11 cellular contexts compared by ENCODE assay signal in the genomic region with DNA sequence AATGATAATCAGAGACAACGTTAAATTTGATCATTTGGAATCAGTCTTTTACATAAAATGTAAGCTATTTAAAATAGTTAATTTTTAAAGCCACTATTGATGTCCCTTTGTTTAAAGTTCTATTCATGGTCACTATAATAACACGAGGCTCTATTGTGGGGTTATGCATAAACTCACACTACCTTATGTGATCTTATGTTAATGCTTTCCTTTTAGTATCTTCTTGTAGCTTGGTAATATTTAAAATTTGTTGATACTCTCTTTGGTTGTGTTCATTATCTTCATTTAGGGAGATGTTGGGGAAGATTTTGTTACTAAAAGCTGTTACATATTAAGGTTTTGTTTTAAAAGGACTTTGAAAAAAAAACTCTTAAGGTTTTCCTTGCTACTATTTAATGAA. TPM values are rescaled to one million over a fixed set of nuclear protein-coding genes. Genes with fewer than 3 reads are reported as not detected.
DNase-seq lines count a peak whose midpoint lies in the region; ATAC-seq and TF ChIP-seq lines count a peak whose summit lies in the region.
"Had no signal": no experiment of that assay in that cellular context is flagged by ENCODE, and none has a peak within 500 bp of the region (broad histone marks: within the 10 kb centered on the region; RNA-seq: fewer than 3 reads in every experiment).

No MANE protein-coding gene starts in this region.

- H3K27ac ChIP-seq in A673 (ENCODE audit: low read depth, low read length, poor library complexity, severe bottlenecking) (peak overlapping the region; percentile 48), brain microvascular endothelial cell (peak overlapping the region; percentile 23)
- H3K27ac ChIP-seq in CD4-positive, CD25-positive, alpha-beta regulatory T cell (ENCODE audit: insufficient read depth, low read length, poor library complexity, severe bottlenecking) = peak overlapping the region; percentile 7

- POLR2A ChIA-PET in A673 (lab: Charles Lee; ENCODE audit: low non-redundant PET) = no interaction called here

- peak overlapping the region; percentile 59 to 89 (median 80) for H3K4me3 Mint-ChIP-seq in CD4-positive, CD25-positive, alpha-beta regulatory T cell
- H3K4me3 Mint-ChIP-seq in nephron progenitor cell = peak overlapping the region; percentile 39
- H3K4me3 Mint-ChIP-seq: dendritic cell treated with granulocyte-macrophage colony-stimulating factor and Interleukin-4, amounts not matched to agents 40 ng/mL and 50 ng/mL, for 4 days had no signal

- no TSS peak for BruUV-seq in A673 (replicated peaks; lab: Mats Ljungman, UMichigan)

- H3K9me3 ChIP-seq in A673 (ENCODE audit: low read depth, low read length, poor library complexity, severe bottlenecking) = no peaks in the 10 kb centered on the region
- no peaks in the 10 kb centered on the region for H3K9me3 ChIP-seq in CD4-positive, CD25-positive, alpha-beta regulatory T cell (ENCODE audit: control insufficient read depth in 2 of 2, low read length in 2 of 2)

- no peak for ATAC-seq in CD4-positive, CD25-positive, alpha-beta regulatory T cell (ENCODE audit: low read depth in 2 of 2)
- no peak for ATAC-seq in GM19324 (IDR thresholded peaks at IDR 0.05; ENCODE audit: low FRiP score, unreplicated experiment)
- no peak for ATAC-seq in HG03095 (IDR thresholded peaks at IDR 0.05; ENCODE audit: unreplicated experiment)

- no peaks in the 10 kb centered on the region for H3K9me3 Mint-ChIP-seq in CD4-positive, CD25-positive, alpha-beta regulatory T cell
- peaks cover 2% of the 10 kb centered on the region for H3K9me3 Mint-ChIP-seq in nephron progenitor cell
- H3K9me3 Mint-ChIP-seq: dendritic cell treated with granulocyte-macrophage colony-stimulating factor and Interleukin-4, amounts not matched to agents 40 ng/mL and 50 ng/mL, for 4 days had no signal

- in situ Hi-C loops in brain microvascular endothelial cell (cut with HindIII; ENCODE audit: low pct_ligation_motif_present, low sequenced_read_pairs) = no loop called here

- no peak for TF ChIP-seq CTCF in A673 (conservative IDR thresholded peaks at IDR 0.05; ENCODE audit: low read depth, low read length)
- TF ChIP-seq CTCF in brain microvascular endothelial cell (IDR thresholded peaks at IDR 0.05; ENCODE audit: low read depth, low read length, missing control alignments) = no peak
- TF ChIP-seq CTCF in nephron progenitor cell (IDR thresholded peaks at IDR 0.05) = no peak

- intact Hi-C loops in A673 (cut with micrococcal nuclease; ENCODE audit: unreplicated experiment) = loop anchor here (10.0 kb wide), 2 partner anchors 220 to 1110 kb away; no protein-coding TSS in a partner anchor

- CTCF ChIA-PET in A673 (lab: Charles Lee) = no interaction called here

- H3K27me3 ChIP-seq in A673 (replicated peaks; ENCODE audit: insufficient read depth, low read depth, low read length, poor library complexity) (no peaks in the 10 kb centered on the region), brain microvascular endothelial cell (replicated peaks) (no peaks in the 10 kb centered on the region)
- no peaks in the 10 kb centered on the region for H3K27me3 ChIP-seq in CD4-positive, CD25-positive, alpha-beta regulatory T cell (ENCODE audit: control insufficient read depth, insufficient read depth, low read length)

- peaks cover 53 to 81% (median 64%) of the 10 kb centered on the region in 4 donors for H3K4me1 Mint-ChIP-seq in CD4-positive, CD25-positive, alpha-beta regulatory T cell
- H3K4me1 Mint-ChIP-seq in nephron progenitor cell = peaks cover 37% of the 10 kb centered on the region

- peak overlapping the region; percentile 14 to 72 (median 62) for H3K27ac Mint-ChIP-seq in CD4-positive, CD25-positive, alpha-beta regulatory T cell
- peak overlapping the region; percentile 43 for H3K27ac Mint-ChIP-seq in nephron progenitor cell

- DNase-seq in A673 (ENCODE audit: low spot score) = no peak
- DNase-seq in CD4-positive, CD25-positive, alpha-beta regulatory T cell = no peak
- no peak for DNase-seq in brain microvascular endothelial cell
- DNase-seq in nephron progenitor cell = no peak
- DNase-seq in NCI-H1417 treated with DMSO at 0.1 percent for 48 hours (lab: John Stamatoyannopoulos, UW) = no peak
- DNase-seq: activated gamma-delta T cell treated with Interleukin-2 at 50 U/mL for 16 hours; DND-41; stimulated activated naive CD4-positive, alpha-beta T cell treated with Interleukin-2 at 50 U/mL for 16 hours had no signal

- peaks cover 62% of the 10 kb centered on the region for H3K4me1 ChIP-seq in A673 (ENCODE audit: insufficient read depth, low read length, poor library complexity, severe bottlenecking)
- H3K4me1 ChIP-seq in CD4-positive, CD25-positive, alpha-beta regulatory T cell (ENCODE audit: control insufficient read depth, insufficient read depth, low read length, poor library complexity, severe bottlenecking) = peaks cover 14% of the 10 kb centered on the region

- H3K4me3 ChIP-seq in A673 (ENCODE audit: low read depth, low read length, poor library complexity, severe bottlenecking) (peak overlapping the region; percentile 21), brain microvascular endothelial cell (ENCODE audit: low read depth, low read length) (no peak overlapping the region)
- H3K4me3 ChIP-seq in CD4-positive, CD25-positive, alpha-beta regulatory T cell (ENCODE audit: low read depth, low read length) = peak overlapping the region; percentile 84

- H3K27me3 Mint-ChIP-seq in CD4-positive, CD25-positive, alpha-beta regulatory T cell = no peaks in the 10 kb centered on the region
- H3K27me3 Mint-ChIP-seq in nephron progenitor cell (ENCODE audit: low read depth, poor library complexity) = no peaks in the 10 kb centered on the region
- H3K27me3 Mint-ChIP-seq: dendritic cell treated with granulocyte-macrophage colony-stimulating factor and Interleukin-4, amounts not matched to agents 40 ng/mL and 50 ng/mL, for 4 days had no signal

- H3K36me3 ChIP-seq in A673 (ENCODE audit: insufficient read depth, low read length, poor library complexity, severe bottlenecking) (no peaks in the 10 kb centered on the region), brain microvascular endothelial cell (replicated peaks) (no peaks in the 10 kb centered on the region)
- H3K36me3 ChIP-seq in CD4-positive, CD25-positive, alpha-beta regulatory T cell (ENCODE audit: control insufficient read depth, insufficient read depth, low read length) = no peaks in the 10 kb centered on the region

- no peaks in the 10 kb centered on the region for H3K36me3 Mint-ChIP-seq in CD4-positive, CD25-positive, alpha-beta regulatory T cell
- peaks cover 8% of the 10 kb centered on the region for H3K36me3 Mint-ChIP-seq in nephron progenitor cell (ENCODE audit: low read depth)

RNA-seq across cellular contexts. Expression of a gene that starts 1.2 kb away (rescaled TPM):
- total RNA-seq in A673 (2021) = 0.24 and 0.39 TPM in 2 replicates
- total RNA-seq in CD4-positive, CD25-positive, alpha-beta regulatory T cell = 0.30 TPM
- 1 to 10 TPM in 1 of 4 donors, under 1 TPM in 3; 0.61 to 1.2 (median 0.90) TPM for polyA plus RNA-seq in CD4-positive, CD25-positive, alpha-beta regulatory T cell
